Comparison of ENCODE assay signal across 8 cellular contexts in the genomic region with DNA sequence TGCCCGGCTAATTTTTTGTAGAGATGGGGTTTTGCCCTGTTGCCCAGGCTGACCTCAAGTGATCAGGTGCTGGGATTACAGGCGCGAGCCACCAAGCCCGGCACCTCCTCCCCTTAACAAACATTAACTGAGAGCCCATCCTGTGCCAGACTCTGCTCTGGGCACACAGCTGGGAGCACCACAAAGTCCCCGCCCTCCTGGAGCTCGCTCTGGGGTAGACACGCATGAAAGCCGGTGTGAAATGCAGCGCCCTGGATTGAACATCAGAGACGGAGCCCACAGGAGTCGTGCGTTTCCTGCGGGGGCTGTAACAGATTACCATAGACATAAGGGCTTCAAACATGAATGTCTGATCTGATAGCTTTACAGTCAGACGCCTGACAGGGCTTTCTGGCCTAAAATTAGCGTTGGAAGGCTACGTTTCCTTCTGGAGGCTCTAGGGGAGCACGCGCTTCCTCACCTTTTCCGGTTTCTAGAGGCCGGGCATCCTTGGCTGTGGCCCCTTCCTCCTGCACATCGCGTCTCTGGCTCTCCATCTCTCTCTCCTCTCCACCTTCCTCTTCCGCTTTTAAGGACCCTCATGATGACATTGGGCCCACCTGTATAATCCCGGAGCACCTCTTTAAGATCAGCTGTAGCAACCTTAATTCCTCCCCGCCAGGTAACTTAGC. TPM values are rescaled to one million over a fixed set of nuclear protein-coding genes. Genes with fewer than 3 reads are reported as not detected.
DNase-seq lines count a peak whose midpoint lies in the region; ATAC-seq lines count a peak whose summit lies in the region.

No MANE protein-coding gene starts in this region.

- no peaks in the 10 kb centered on the region for H3K36me3 Mint-ChIP-seq in T-helper 1 cell treated with Interleukin-12 subunit alpha and Interleukin-12 subunit beta and Interleukin-4 antibody, amounts not matched to agents 30 μg/mL and 1 μg/mL, for 36 hours (ENCODE audit: low read depth)
- no peaks in the 10 kb centered on the region for H3K36me3 Mint-ChIP-seq in activated T-helper 17 cell treated with anti-CD3 and anti-CD28 coated beads, Interleukin-2, amount 50 U/mL, for 72 hours (ENCODE audit: low read depth)

- peak overlapping the region; percentile 69 for H3K27ac Mint-ChIP-seq in T-helper 1 cell treated with Interleukin-12 subunit alpha and Interleukin-12 subunit beta and Interleukin-4 antibody, amounts not matched to agents 30 μg/mL and 1 μg/mL, for 36 hours
- H3K27ac Mint-ChIP-seq in activated T-helper 17 cell treated with anti-CD3 and anti-CD28 coated beads, Interleukin-2, amount 50 U/mL, for 72 hours, result peak overlapping the region; percentile 9

- peaks cover 13% of the 10 kb centered on the region for H3K27me3 Mint-ChIP-seq in T-helper 1 cell treated with Interleukin-12 subunit alpha and Interleukin-12 subunit beta and Interleukin-4 antibody, amounts not matched to agents 30 μg/mL and 1 μg/mL, for 36 hours (ENCODE audit: low read depth)
- peaks cover 8% of the 10 kb centered on the region for H3K27me3 Mint-ChIP-seq in activated T-helper 17 cell treated with anti-CD3 and anti-CD28 coated beads, Interleukin-2, amount 50 U/mL, for 72 hours

- H3K9me3 Mint-ChIP-seq in T-helper 1 cell treated with Interleukin-12 subunit alpha and Interleukin-12 subunit beta and Interleukin-4 antibody, amounts not matched to agents 30 μg/mL and 1 μg/mL, for 36 hours, result no peaks in the 10 kb centered on the region
- no peaks in the 10 kb centered on the region for H3K9me3 Mint-ChIP-seq in activated T-helper 17 cell treated with anti-CD3 and anti-CD28 coated beads, Interleukin-2, amount 50 U/mL, for 72 hours

- DNase-seq in T-helper 1 cell, result no peak
- peak; percentile 58 for DNase-seq in left kidney (ENCODE audit: low read depth, low spot score)
- DNase-seq in superior temporal gyrus (ENCODE audit: extremely low spot score), result peak; percentile 29
- DNase-seq in globus pallidus (ENCODE audit: low spot score), result no peak
- DNase-seq in H4 (ENCODE audit: low spot score), result no peak

- H3K4me1 Mint-ChIP-seq in T-helper 1 cell treated with Interleukin-12 subunit alpha and Interleukin-12 subunit beta and Interleukin-4 antibody, amounts not matched to agents 30 μg/mL and 1 μg/mL, for 36 hours (ENCODE audit: low read depth), result peaks cover 24% of the 10 kb centered on the region
- H3K4me1 Mint-ChIP-seq in activated T-helper 17 cell treated with anti-CD3 and anti-CD28 coated beads, Interleukin-2, amount 50 U/mL, for 72 hours, result peaks cover 9% of the 10 kb centered on the region

- no peak for ATAC-seq in activated T-helper 17 cell treated with anti-CD3 and anti-CD28 coated beads, Interleukin-2, amount 50 U/mL, for 72 hours (replicated peaks)
- no peak for ATAC-seq in GM21717 (IDR thresholded peaks at IDR 0.05; ENCODE audit: unreplicated experiment)

- peak overlapping the region; percentile 29 for H3K4me3 Mint-ChIP-seq in T-helper 1 cell treated with Interleukin-12 subunit alpha and Interleukin-12 subunit beta and Interleukin-4 antibody, amounts not matched to agents 30 μg/mL and 1 μg/mL, for 36 hours
- peak overlapping the region; percentile 46 for H3K4me3 Mint-ChIP-seq in activated T-helper 17 cell treated with anti-CD3 and anti-CD28 coated beads, Interleukin-2, amount 50 U/mL, for 72 hours

RNA-seq across cellular contexts. Expression of gene SLC27A3, which starts 14.4 kb away (rescaled TPM):
- total RNA-seq in activated T-helper 17 cell treated with anti-CD3 and anti-CD28 coated beads, Interleukin-2, amount 50 U/mL, for 72 hours, result 1 to 10 TPM; 9.7 to 9.8 TPM
- total RNA-seq in H4 (2014; rRNA removed; shearing (Covaris generic)), result 0.93 and 2.9 TPM in 2 replicates

Comparison
In these comparisons a context has a peak if more than half of its experiments do, and no peak if none do; other contexts are left out.
1. DNase-seq: peak in left kidney (single experiment) and superior temporal gyrus (single experiment); none in T-helper 1 cell (0 of 5), globus pallidus (single experiment) and H4 (single experiment).